In the genomic region with DNA sequence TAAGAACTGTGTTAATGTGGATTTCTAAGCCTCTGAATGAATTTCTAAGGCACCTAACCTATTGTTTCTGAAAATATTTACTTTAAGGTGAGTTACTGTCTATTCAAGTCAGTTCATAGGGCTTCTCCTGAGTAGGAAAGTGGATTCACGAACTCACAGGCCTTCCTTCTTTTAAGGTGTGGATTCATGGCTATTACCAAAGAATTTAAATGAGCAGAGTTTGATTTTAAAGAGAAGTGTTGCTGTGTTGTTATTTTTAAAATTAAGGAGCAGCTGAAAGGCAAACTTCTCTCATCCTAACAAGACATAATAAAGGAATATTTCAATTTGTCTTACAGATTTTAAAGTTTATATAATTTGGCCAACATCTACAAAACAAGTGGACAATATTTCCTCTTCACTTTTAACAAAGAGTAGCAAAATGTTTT, we compare ENCODE assay signal across 8 cellular contexts. TPM values are rescaled to one million over a fixed set of nuclear protein-coding genes. Genes with fewer than 3 reads are reported as not detected.
DNase-seq lines count a peak whose midpoint lies in the region; ATAC-seq and TF ChIP-seq lines count a peak whose summit lies in the region.

No MANE protein-coding gene starts in this region.

- H2AFZ ChIP-seq in mesenchymal stem cell (ENCODE audit: low read depth, low read length) = no peak overlapping the region

- no peak overlapping the region for H2AK5ac ChIP-seq in mesenchymal stem cell (ENCODE audit: low read length, severe bottlenecking)

- H3K4me3 ChIP-seq in adrenal gland (peak overlapping the region in 3 of 4 donors; percentile 18 to 96 (median 96)), mesenchymal stem cell (ENCODE audit: insufficient read depth in 1 of 2, low read depth in 1 of 2, low read length in 2 of 2) (peak overlapping the region in 1 of 2 experiments; percentile 97)

- TF ChIP-seq POLR2A in adrenal gland (IDR thresholded peaks at IDR 0.05) = peak in 1 of 2 donors; percentile 82

- H3K14ac ChIP-seq in mesenchymal stem cell (ENCODE audit: low read length in 2 of 2) = no peak overlapping the region

- H4K91ac ChIP-seq in mesenchymal stem cell (ENCODE audit: low read length) = no peak overlapping the region

- peak overlapping the region; percentile 60 for H3K4me2 ChIP-seq in mesenchymal stem cell (ENCODE audit: low read length, poor library complexity, severe bottlenecking)

- H3K27me3 ChIP-seq in adrenal gland = no peaks in the 10 kb centered on the region
- no peaks in the 10 kb centered on the region for H3K27me3 ChIP-seq in mesenchymal stem cell (ENCODE audit: control insufficient read depth in 1 of 2, insufficient read depth in 1 of 2, low read length in 2 of 2)

- H3K18ac ChIP-seq in mesenchymal stem cell (ENCODE audit: low read depth in 1 of 2, low read length in 2 of 2) = no peak overlapping the region

- no peak overlapping the region for H2BK5ac ChIP-seq in mesenchymal stem cell (ENCODE audit: low read depth, low read length, poor library complexity, severe bottlenecking)

- no peak overlapping the region for H3K23ac ChIP-seq in mesenchymal stem cell (ENCODE audit: low read length in 2 of 2)

- peak overlapping the region; percentile 98 for H3K9ac ChIP-seq in mesenchymal stem cell (ENCODE audit: low read length)

- H3K36me3 ChIP-seq in adrenal gland (replicated peaks in 1 of 2) (no peaks in the 10 kb centered on the region), mesenchymal stem cell (ENCODE audit: control insufficient read depth in 1 of 2, insufficient read depth in 2 of 2, low read depth in 1 of 2, low read length in 2 of 2) (peaks cover 7 to 14% of the 10 kb centered on the region in 2 experiments)

- no peak overlapping the region for H2BK15ac ChIP-seq in mesenchymal stem cell (ENCODE audit: low read depth, poor library complexity, severe bottlenecking)

- 0% methylated on average over 1 of the region's 1 CpG for WGBS in adrenal gland, 4 donors
- 0% methylated on average over 1 of the region's 1 CpG for WGBS in mesenchymal stem cell

- intact Hi-C loops in adrenal gland (cut with DNase I) = no loop called here

- peaks cover 42 to 57% of the 10 kb centered on the region in 2 donors for H3K4me1 ChIP-seq in adrenal gland (replicated peaks in 1 of 2)
- peaks cover 18% of the 10 kb centered on the region for H3K4me1 ChIP-seq in mesenchymal stem cell (ENCODE audit: control insufficient read depth, insufficient read depth, low read depth, low read length)

- peak overlapping the region; percentile 82 to 98 (median 87) for H3K27ac ChIP-seq in adrenal gland
- H3K27ac ChIP-seq in mesenchymal stem cell (ENCODE audit: low read length, poor library complexity, severe bottlenecking) = peak overlapping the region; percentile 66

- no peak overlapping the region for H2BK12ac ChIP-seq in mesenchymal stem cell (ENCODE audit: low read length in 2 of 2)

- TF ChIP-seq CTCF in adrenal gland (IDR thresholded peaks at IDR 0.05) = no peak

- peak; percentile 21 for ATAC-seq in GM18861 (IDR thresholded peaks at IDR 0.05; ENCODE audit: unreplicated experiment)
- peak; percentile 17 for ATAC-seq in HG02981 (IDR thresholded peaks at IDR 0.05; ENCODE audit: unreplicated experiment)

- no peak overlapping the region for H3K4ac ChIP-seq in mesenchymal stem cell (ENCODE audit: low read depth in 1 of 2, low read length in 2 of 2)

- no peaks in the 10 kb centered on the region for H3K9me3 ChIP-seq in adrenal gland (replicated peaks in 1 of 3)
- no peaks in the 10 kb centered on the region for H3K9me3 ChIP-seq in mesenchymal stem cell (ENCODE audit: control insufficient read depth, low read length)

- DNase-seq in adrenal gland = no peak
- no peak for DNase-seq in mesenchymal stem cell
- no peak for DNase-seq in T1000 (lab: John Stamatoyannopoulos, UW)
- DNase-seq in superior temporal gyrus (ENCODE audit: extremely low spot score) = no peak
- DNase-seq in NCI-H1694 treated with DMSO at 0.1 percent for 48 hours (lab: John Stamatoyannopoulos, UW) = no peak
- DNase-seq in Kasumi-1 (lab: John Stamatoyannopoulos, UW) = no peak

- peaks cover 17% of the 10 kb centered on the region for H3K79me1 ChIP-seq in mesenchymal stem cell (replicated peaks; ENCODE audit: low read length, poor library complexity, severe bottlenecking)

- H4K8ac ChIP-seq in mesenchymal stem cell (ENCODE audit: low read length) = no peak overlapping the region

- no peak overlapping the region for H2BK120ac ChIP-seq in mesenchymal stem cell (ENCODE audit: low read depth, low read length)

RNA-seq across cellular contexts. Expression of a gene that starts 0.4 kb away (rescaled TPM):
- total RNA-seq in adrenal gland = 10 to 100 TPM; 16.2 to 45.7 (median 32.9) TPM
- polyA plus RNA-seq in adrenal gland = 10 to 100 TPM; 14.6 to 58.4 (median 16.0) TPM
- polyA plus RNA-seq in mesenchymal stem cell (2013, experiment 1 of 2) = 10.8 TPM
- polyA plus RNA-seq in mesenchymal stem cell (2013, experiment 2 of 2) = 10.7 TPM

RNA-seq across cellular contexts. Expression of a gene that starts 25.4 kb away (rescaled TPM):
- 100 to 1,000 TPM; 164 to 271 (median 212) TPM for total RNA-seq in adrenal gland
- 100 to 1,000 TPM in 1 of 3 donors, 10 to 100 TPM in 2; 24.8 to 111 (median 42.6) TPM for polyA plus RNA-seq in adrenal gland
- 49.4 TPM for polyA plus RNA-seq in mesenchymal stem cell (2013, experiment 1 of 2)
- polyA plus RNA-seq in mesenchymal stem cell (2013, experiment 2 of 2) = 49.2 TPM
